Comparison of ENCODE assay signal across 1 cellular context in genomic region chr7:24786306-24786705, GRCh38.
TF ChIP-seq lines count a peak whose summit lies in the region.

No MANE protein-coding gene starts in this region.

TF ChIP-seq in SK-N-SH, 30 proteins besides CTCF, POLR2A, EP300 and RAD21 (continued from another document):
- TF ChIP-seq REST (IDR thresholded peaks at IDR 0.05; ENCODE audit: low read depth, low read length) = no peak
- no peak for TF ChIP-seq IRF3 (IDR thresholded peaks at IDR 0.05; ENCODE audit: low read depth, low read length)
- no peak for TF ChIP-seq RFX5 (IDR thresholded peaks at IDR 0.05; ENCODE audit: low read length)
- no peak for TF ChIP-seq NRF1 (IDR thresholded peaks at IDR 0.05; ENCODE audit: low read depth, low read length)
- TF ChIP-seq FOSL2 (IDR thresholded peaks at IDR 0.05; ENCODE audit: borderline replicate concordance, low read depth) = no peak
- TF ChIP-seq YY1 (IDR thresholded peaks at IDR 0.05; ENCODE audit: low read depth) = no peak
- no peak for TF ChIP-seq POLR2AphosphoS5 (IDR thresholded peaks at IDR 0.05; ENCODE audit: low read depth, low read length)
TF ChIP-seq in SK-N-SH: peak in this region for 0.
